ENCODE assay signal across 20 cellular contexts in genomic region chr1:30461640-30462039, GRCh38.
"Had no signal": no experiment of that assay in that cellular context is flagged by ENCODE, and none has a peak within 500 bp of the region (broad histone marks: within the 10 kb centered on the region; RNA-seq: fewer than 3 reads in every experiment).

No MANE protein-coding gene starts in this region.

- DNase-seq: activated CD4-positive, alpha-beta T cell treated with anti-CD3 and anti-CD28 coated beads for 4 hours; activated CD4-positive, alpha-beta T cell treated with anti-CD3 and anti-CD28 coated beads, Interleukin-2, amount 50 U/mL, for 4 hours; activated naive CD4-positive, alpha-beta T cell treated with anti-CD3 and anti-CD28 coated beads for 36 hours; amniotic stem cell; dermis blood vessel endothelial cell; effector CD4-positive, alpha-beta T cell; esophagus squamous epithelium; islet precursor cell; left cardiac atrium; left ventricle myocardium superior; mammary epithelial cell; naive B cell; nucleus accumbens; stimulated activated naive CD4-positive, alpha-beta T cell had no signal

- H3K9me3 ChIP-seq: esophagus squamous epithelium, right atrium auricular region had no signal

- H3K4me1 Mint-ChIP-seq: naive B cell, neural crest cell had no signal

- ATAC-seq: left cardiac atrium, left ventricle myocardium superior had no signal

- H3K36me3 Mint-ChIP-seq: naive B cell had no signal

- H3K4me3 ChIP-seq: esophagus squamous epithelium, right atrium auricular region, spleen, tibial nerve had no signal

- H3K4me1 ChIP-seq: esophagus squamous epithelium, parathyroid adenoma, right atrium auricular region, spleen, tibial nerve had no signal

- H3K27ac Mint-ChIP-seq: activated naive CD4-positive, alpha-beta T cell treated with anti-CD3 and anti-CD28 coated beads for 36 hours; activated T-helper 1 cell treated with anti-CD3 and anti-CD28 coated beads, Interleukin-12 subunit alpha, Interleukin-12 subunit beta, Interleukin-2, Interleukin-4 antibody, amounts not matched to agents 30 ng/mL and 10 ng/mL and 1 ng/mL, durations not matched to agents 14 hours and 24 hours and 36 hours; naive B cell had no signal

- H3K9me3 Mint-ChIP-seq: activated naive CD4-positive, alpha-beta T cell treated with anti-CD3 and anti-CD28 coated beads for 36 hours; activated T-helper 1 cell treated with anti-CD3 and anti-CD28 coated beads, Interleukin-12 subunit alpha, Interleukin-12 subunit beta, Interleukin-2, Interleukin-4 antibody, amounts not matched to agents 30 ng/mL and 10 ng/mL and 1 ng/mL, durations not matched to agents 14 hours and 24 hours and 36 hours had no signal

- H3K4me3 Mint-ChIP-seq: activated naive CD4-positive, alpha-beta T cell treated with anti-CD3 and anti-CD28 coated beads for 36 hours; activated T-helper 1 cell treated with anti-CD3 and anti-CD28 coated beads, Interleukin-12 subunit alpha, Interleukin-12 subunit beta, Interleukin-2, Interleukin-4 antibody, amounts not matched to agents 30 ng/mL and 10 ng/mL and 1 ng/mL, durations not matched to agents 14 hours and 24 hours and 36 hours; naive B cell; neural crest cell had no signal

- H3K27me3 ChIP-seq: right atrium auricular region, tibial nerve had no signal

- H2AFZ ChIP-seq: parathyroid adenoma had no signal

- H3K36me3 ChIP-seq: esophagus squamous epithelium, right atrium auricular region, spleen, tibial nerve had no signal

- H3K79me2 ChIP-seq: parathyroid adenoma had no signal

- H3K27ac ChIP-seq: esophagus squamous epithelium, parathyroid adenoma, right atrium auricular region, spleen, tibial nerve had no signal
